Comparison of ENCODE assay signal across 24 cellular contexts in genomic region chr10:51547941-51548340, GRCh38.
A peak's percentile ranks its signal among the peaks of the same experiment; 100 is the strongest.
DNase-seq lines count a peak whose midpoint lies in the region; ATAC-seq, FAIRE-seq and TF ChIP-seq lines count a peak whose summit lies in the region.
"Had no signal": no experiment of that assay in that cellular context is flagged by ENCODE, and none has a peak within 500 bp of the region (broad histone marks: within the 10 kb centered on the region; RNA-seq: fewer than 3 reads in every experiment).

No MANE protein-coding gene starts in this region.

- H3K9me3 ChIP-seq in liver (ENCODE audit: control insufficient read depth in 4 of 4, low read length in 3 of 4) = no peaks in the 10 kb centered on the region
- H3K9me3 ChIP-seq in HepG2 (ENCODE audit: low read length) = no peaks in the 10 kb centered on the region
- no peaks in the 10 kb centered on the region for H3K9me3 ChIP-seq in right atrium auricular region
- H3K9me3 ChIP-seq in testis = no peaks in the 10 kb centered on the region
- H3K9me3 ChIP-seq: Caco-2 had no signal

- no peak overlapping the region for H3K4me2 ChIP-seq in HepG2 (ENCODE audit: low read depth, low read length)
- H3K4me2 ChIP-seq: KMS-11 had no signal

- no peak overlapping the region for H3K27ac ChIP-seq in liver (ENCODE audit: low read depth in 1 of 2, low read length in 2 of 2)
- no peak overlapping the region for H3K27ac ChIP-seq in HepG2 (ENCODE audit: extremely low read length, insufficient read depth, low read length)
- H3K27ac ChIP-seq in right atrium auricular region = peak overlapping the region; percentile 27 to 59
- H3K27ac ChIP-seq in testis = peak overlapping the region in 1 of 2 donors; percentile 80
- H3K27ac ChIP-seq: KMS-11, SK-N-MC had no signal

- no peaks in the 10 kb centered on the region for H3K36me3 ChIP-seq in liver (ENCODE audit: control insufficient read depth in 4 of 4, insufficient read depth in 3 of 4, low read depth in 1 of 4, low read length in 3 of 4)
- H3K36me3 ChIP-seq in HepG2 (replicated peaks in 1 of 2; ENCODE audit: control insufficient read depth in 1 of 2, insufficient read depth in 2 of 2, low read length in 2 of 2) = no peaks in the 10 kb centered on the region
- H3K36me3 ChIP-seq in right atrium auricular region = no peaks in the 10 kb centered on the region
- no peaks in the 10 kb centered on the region for H3K36me3 ChIP-seq in testis (ENCODE audit: low read depth, missing control alignments)

- in situ Hi-C loops in HepG2 (cut with HindIII; ENCODE audit: extremely low pct_ligation_motif_present, low pct_unique_long_range_greater_than_20kb) = no loop called here

- FAIRE-seq in HepG2 (lab: Jason Lieb, UNC) = no peak
- no peak for FAIRE-seq in urothelium cell line (lab: Jason Lieb, UNC)
- no peak for FAIRE-seq in HTR-8/SVneo (lab: Jason Lieb, UNC)
- FAIRE-seq: A204.1, GM12878 had no signal

- DNase-seq in HepG2 (ENCODE audit: low spot score) (no peak), right atrium auricular region (ENCODE audit: low spot score) (no peak), testis (peak; percentile 19), urothelium cell line (ENCODE audit: low spot score) (no peak), HTR-8/SVneo (ENCODE audit: insufficient read length, low spot score) (no peak)
- DNase-seq: AML-193; C1 segment of cervical spinal cord; Caco-2; CD8-positive, alpha-beta T cell; NCI-H1048; NCI-H1417; NCI-H1694; NCI-H2029 treated with DMSO at 0.1 percent for 48 hours; NCI-H2227 treated with DMSO at 0.1 percent for 48 hours; NCI-H526 treated with DMSO at 0.1 percent for 48 hours; RPMI8226; SIG-M5 had no signal

- WGBS in liver = 35% methylated on average over 2 of the region's 2 CpGs
- 3% methylated on average over 2 of the region's 2 CpGs for WGBS in HepG2 (ENCODE audit: low lambda C conversion rate)
- 16 to 19% methylated on average over 2 of the region's 2 CpGs for WGBS in testis, 2 donors

- TF ChIP-seq RAD21 in liver (IDR thresholded peaks at IDR 0.05) (no peak), HepG2 (CRISPR knock-in tag; IDR thresholded peaks at IDR 0.05) (no peak)

- intact Hi-C loops in HepG2 (cut with micrococcal nuclease; ENCODE audit: unreplicated experiment) = no loop called here
- intact Hi-C loops in testis (cut with DNase I; ENCODE audit: low total_unique reads) = no loop called here

- TF ChIP-seq EP300 in HepG2 (IDR thresholded peaks at IDR 0.05; ENCODE audit: low read depth in 2 of 2, low read length in 2 of 2) = no peak
- TF ChIP-seq EP300 in HepG2 (CRISPR knock-in tag; IDR thresholded peaks at IDR 0.05; ENCODE audit: borderline replicate concordance) = no peak

- no peak for TF ChIP-seq POLR2A in HepG2 (IDR thresholded peaks at IDR 0.05; ENCODE audit: insufficient read depth in 1 of 2, low read depth in 2 of 2, low read length in 2 of 2)
- TF ChIP-seq POLR2A in testis (IDR thresholded peaks at IDR 0.05) = no peak

- H3K27me3 ChIP-seq in liver (ENCODE audit: control insufficient read depth in 4 of 4, insufficient read depth in 4 of 4, low read length in 3 of 4) (no peaks in the 10 kb centered on the region), HepG2 (ENCODE audit: control insufficient read depth in 1 of 2, insufficient read depth in 2 of 2, low read length in 2 of 2) (no peaks in the 10 kb centered on the region), right atrium auricular region (no peaks in the 10 kb centered on the region), testis (no peaks in the 10 kb centered on the region)

- TF ChIP-seq CTCF in liver (IDR thresholded peaks at IDR 0.05; ENCODE audit: low read depth, low read length, missing input control) (no peak), HepG2 (CRISPR knock-in tag; IDR thresholded peaks at IDR 0.05) (no peak), right atrium auricular region (IDR thresholded peaks at IDR 0.05) (no peak), testis (IDR thresholded peaks at IDR 0.05) (no peak)

- H3K4me3 ChIP-seq in liver (ENCODE audit: low read depth in 1 of 3, low read length in 3 of 3) (no peak overlapping the region), HepG2 (replicated peaks in 1 of 3; ENCODE audit: insufficient read depth in 1 of 3, low read depth in 2 of 3, low read length in 3 of 3) (no peak overlapping the region), right atrium auricular region (no peak overlapping the region), testis (no peak overlapping the region)
- H3K4me3 ChIP-seq: GM12878, SK-N-MC had no signal

- H3K4me1 ChIP-seq in liver (ENCODE audit: control insufficient read depth in 4 of 4, insufficient read depth in 4 of 4, low read length in 3 of 4) (peaks cover 0 to 2% (median 0%) of the 10 kb centered on the region in 4 donors), HepG2 (ENCODE audit: insufficient read depth, low read length) (no peaks in the 10 kb centered on the region), right atrium auricular region (peaks cover 0 to 12% of the 10 kb centered on the region in 2 donors), testis (no peaks in the 10 kb centered on the region)
- H3K4me1 ChIP-seq: Caco-2 had no signal

- ATAC-seq in HepG2 = no peak
- ATAC-seq in GM18867 (IDR thresholded peaks at IDR 0.05; ENCODE audit: unreplicated experiment) = no peak
- ATAC-seq: CD8-positive, alpha-beta T cell; GM12878; HCT116 had no signal

- CTCF ChIA-PET in HepG2 (lab: Yijun Ruan, JAX; ENCODE audit: low intra/inter-chr PET ratio, low total read pairs) = no interaction called here

- BruUV-seq in HepG2 (replicated peaks; lab: Mats Ljungman, UMichigan) = no TSS peak

- no peaks in the 10 kb centered on the region for H4K20me1 ChIP-seq in HepG2 (ENCODE audit: insufficient read depth, low read length)

- H2AFZ ChIP-seq in HepG2 (ENCODE audit: low read length) = no peak overlapping the region

- H3K9ac ChIP-seq in liver (ENCODE audit: low read depth in 1 of 2, low read length in 2 of 2) = no peak overlapping the region
- no peak overlapping the region for H3K9ac ChIP-seq in HepG2 (ENCODE audit: insufficient read depth, low read depth, low read length)
- H3K9ac ChIP-seq: KMS-11 had no signal

- H3K79me2 ChIP-seq in HepG2 (ENCODE audit: insufficient read depth, low read length) = no peaks in the 10 kb centered on the region

- POLR2A ChIA-PET in HepG2 (lab: Yijun Ruan, JAX) = no interaction called here

TF ChIP-seq in liver, 16 proteins besides CTCF, POLR2A, EP300 and RAD21:
- TF ChIP-seq ZBTB33 (IDR thresholded peaks at IDR 0.05) = no peak
- TF ChIP-seq NR2F2 (IDR thresholded peaks at IDR 0.05) = peak; percentile 36
TF ChIP-seq in liver: peak in this region for 1.

TF ChIP-seq in HepG2, 621 proteins besides CTCF, POLR2A, EP300 and RAD21:
- no peak for TF ChIP-seq ZNF7 (CRISPR knock-in tag; IDR thresholded peaks at IDR 0.05)
- no peak for TF ChIP-seq ZNF883 (CRISPR knock-in tag; IDR thresholded peaks at IDR 0.05; ENCODE audit: not compliant biosample characterization)
- no peak for TF ChIP-seq ZBTB42 (CRISPR knock-in tag; IDR thresholded peaks at IDR 0.05)
- no peak for TF ChIP-seq ZC3H4 (CRISPR knock-in tag; IDR thresholded peaks at IDR 0.05; ENCODE audit: borderline replicate concordance)
- no peak for TF ChIP-seq TEF (CRISPR knock-in tag; IDR thresholded peaks at IDR 0.05)
- no peak for TF ChIP-seq KLF11 (CRISPR knock-in tag; IDR thresholded peaks at IDR 0.05)
- TF ChIP-seq POLR2AphosphoS2 (IDR thresholded peaks at IDR 0.05; ENCODE audit: low read depth, low read length) = no peak
- TF ChIP-seq ZMYM4 (CRISPR knock-in tag; IDR thresholded peaks at IDR 0.05) = no peak
- TF ChIP-seq ZNF34 (CRISPR knock-in tag; IDR thresholded peaks at IDR 0.05; ENCODE audit: borderline replicate concordance) = no peak
- TF ChIP-seq ZNF441 (CRISPR knock-in tag; IDR thresholded peaks at IDR 0.05; ENCODE audit: borderline replicate concordance) = no peak
- TF ChIP-seq ZBTB44 (CRISPR knock-in tag; IDR thresholded peaks at IDR 0.05) = no peak
- TF ChIP-seq GLI4 (CRISPR knock-in tag; IDR thresholded peaks at IDR 0.05; ENCODE audit: borderline replicate concordance) = no peak
- no peak for TF ChIP-seq THAP7 (CRISPR knock-in tag; IDR thresholded peaks at IDR 0.05)
- TF ChIP-seq ZNF383 (CRISPR knock-in tag; IDR thresholded peaks at IDR 0.05; ENCODE audit: borderline replicate concordance) = no peak
- TF ChIP-seq MXI1 (IDR thresholded peaks at IDR 0.05; ENCODE audit: borderline replicate concordance, low read depth, low read length) = no peak
- no peak for TF ChIP-seq ZFP82 (CRISPR knock-in tag; IDR thresholded peaks at IDR 0.05; ENCODE audit: borderline replicate concordance)
- no peak for TF ChIP-seq HMGA1 (CRISPR knock-in tag; conservative IDR thresholded peaks at IDR 0.05)
- no peak for TF ChIP-seq SMAD9 (CRISPR knock-in tag; IDR thresholded peaks at IDR 0.05)
- no peak for TF ChIP-seq MYNN (CRISPR knock-in tag; IDR thresholded peaks at IDR 0.05; ENCODE audit: low read depth)
TF ChIP-seq in HepG2: peak in this region for 0.

Comparison
In these comparisons a context has a peak if more than half of its experiments do, and no peak if none do; other contexts are left out.
1. H3K27ac ChIP-seq: peak in right atrium auricular region (2 of 2); none in liver (0 of 2) and HepG2 (single experiment).